8 cellular contexts compared by ENCODE assay signal in the genomic region with DNA sequence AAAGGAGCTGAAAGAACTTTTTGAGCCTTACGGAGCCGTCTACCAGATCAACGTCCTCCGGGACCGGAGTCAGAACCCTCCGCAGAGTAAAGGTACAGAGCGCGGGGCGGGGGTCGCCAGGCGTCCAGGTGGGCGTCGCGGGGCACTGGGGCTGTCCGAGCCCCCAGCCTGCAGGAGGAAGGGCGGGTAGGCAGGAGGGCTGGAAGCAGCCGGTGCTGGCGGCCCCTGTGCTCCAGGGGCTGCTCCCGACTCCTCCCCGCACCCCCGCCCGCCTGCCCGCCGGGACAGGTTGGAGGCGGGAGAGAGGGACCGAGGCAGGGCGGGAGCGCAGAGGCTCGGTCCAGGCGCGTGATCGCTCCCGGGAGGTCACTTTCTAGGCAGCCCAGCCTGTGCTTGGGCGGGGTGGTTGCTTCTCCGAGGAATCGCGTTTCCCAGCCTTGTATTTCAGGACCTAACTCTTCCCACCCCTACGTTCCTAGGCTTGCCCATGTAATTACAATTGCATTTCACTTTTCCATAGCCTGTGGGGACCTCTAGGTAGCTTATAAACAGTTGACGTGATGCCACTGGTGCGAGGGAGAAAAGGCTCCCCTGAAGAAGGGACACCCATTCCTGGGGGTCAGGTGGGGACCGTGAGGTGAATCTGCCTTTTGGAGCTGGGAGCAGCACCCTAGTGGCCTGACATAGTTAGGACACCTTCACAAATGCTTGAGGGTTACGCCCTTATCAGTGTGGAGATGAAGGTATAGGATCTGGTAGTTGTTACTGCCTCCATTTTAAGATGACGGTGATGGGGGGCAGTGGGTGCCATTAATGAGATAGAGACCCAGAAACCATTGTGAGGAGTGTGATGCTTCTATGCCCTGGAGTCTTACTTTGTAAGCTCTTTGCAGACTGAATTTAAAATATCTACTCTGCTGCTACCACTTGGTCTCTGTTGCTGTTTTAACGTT.
DNase-seq lines count a peak whose midpoint lies in the region; ATAC-seq and TF ChIP-seq lines count a peak whose summit lies in the region.

No MANE protein-coding gene starts in this region.

- TF ChIP-seq CTCF in AG04450 (IDR thresholded peaks at IDR 0.05; ENCODE audit: low read depth, low read length) (peak; percentile 62), adrenal gland (IDR thresholded peaks at IDR 0.05) (peak in 4 of 6 experiments; percentile 21 to 45 (median 24))

- peak overlapping the region; percentile 71 for H3K4me3 ChIP-seq in AG04450 (ENCODE audit: low read depth, low read length)
- H3K4me3 ChIP-seq in adrenal gland = peak overlapping the region in 3 of 4 donors; percentile 20 to 59 (median 40)
- H3K4me3 ChIP-seq in iPS-18c (ENCODE audit: insufficient read depth, low read depth, low read length) = peak overlapping the region; percentile 75

- in situ Hi-C loops in SK-MEL-5 (cut with HindIII; ENCODE audit: low pct_unique_long_range_greater_than_20kb, low sequenced_read_pairs) = no loop called here

- no peaks in the 10 kb centered on the region for H3K4me1 ChIP-seq in adrenal gland (replicated peaks in 1 of 2)

- H3K36me3 ChIP-seq in adrenal gland (replicated peaks in 1 of 2) = no peaks in the 10 kb centered on the region

- H3K9me3 ChIP-seq in AG04450 (ENCODE audit: control insufficient read depth, insufficient read depth, low read length) = peaks cover 4% of the 10 kb centered on the region
- H3K9me3 ChIP-seq in adrenal gland (replicated peaks in 1 of 3) = no peaks in the 10 kb centered on the region
- peaks cover 4% of the 10 kb centered on the region for H3K9me3 ChIP-seq in iPS-18c (ENCODE audit: control insufficient read depth, insufficient read depth, low read length)

- POLR2A ChIA-PET in AG04450 (lab: Yijun Ruan, JAX) = interaction anchor here (0.5 to 1.2 kb wide), 2 partner anchors 11 to 229 kb away, joined by 3 to 4 read pairs; no protein-coding TSS in a partner anchor

- peak; percentile 70 for ATAC-seq in GM18907 (IDR thresholded peaks at IDR 0.05; ENCODE audit: unreplicated experiment)
- ATAC-seq in HG03103 (IDR thresholded peaks at IDR 0.05; ENCODE audit: low read depth, unreplicated experiment) = peak; percentile 53

- DNase-seq in AG04450 (ENCODE audit: low read depth, low spot score) (no peak), SK-MEL-5 (ENCODE audit: low read depth, low spot score) (peak; percentile 54), adrenal gland (peak in 3 of 7 donors; percentile 25 to 58 (median 39)), ureter (ENCODE audit: low spot score) (no peak)
- peak; percentile 35 to 50 for DNase-seq in stimulated activated CD4-positive, alpha-beta T cell treated with anti-CD3 and anti-CD28 coated beads, Interleukin-15, amount 100 ng/mL, for 1 hour (ENCODE audit: low read depth in 1 of 2, low spot score in 1 of 2)

- peaks cover 5% of the 10 kb centered on the region for H3K27me3 ChIP-seq in AG04450 (ENCODE audit: control insufficient read depth, insufficient read depth, low read length)
- peaks cover 7% of the 10 kb centered on the region for H3K27me3 ChIP-seq in adrenal gland

- H3K27ac ChIP-seq in AG04450 (ENCODE audit: low read depth, low read length) (peak overlapping the region; percentile 31), adrenal gland (peak overlapping the region; percentile 28 to 86 (median 46))

- no peak for TF ChIP-seq POLR2A in adrenal gland (IDR thresholded peaks at IDR 0.05)

- 2 to 9% (median 5%) methylated on average over 12 to 44 of the region's 44 CpGs for WGBS in adrenal gland, 4 donors

- intact Hi-C loops in adrenal gland (cut with DNase I) = no loop called here

- CTCF ChIA-PET in AG04450 (lab: Charles Lee) = interaction anchor here (0.6 to 1.4 kb wide), 7 partner anchors 13 to 1405 kb away, joined by 3 to 8 read pairs (median 3); no protein-coding TSS in a partner anchor

Comparison
In these comparisons a context has a peak if more than half of its experiments do, and no peak if none do; other contexts are left out.
1. DNase-seq: peak in SK-MEL-5 (single experiment) and stimulated activated CD4-positive, alpha-beta T cell treated with anti-CD3 and anti-CD28 coated beads, Interleukin-15, amount 100 ng/mL, for 1 hour (2 of 2); none in AG04450 (single experiment) and ureter (single experiment).
2. Peak in every context shown above with its lines, with median percentiles within 50 percentile points of each other: H3K4me3 ChIP-seq.